24 cellular contexts compared by ENCODE assay signal in genomic region chr15:26024241-26024640, GRCh38.
"Had no signal": no experiment of that assay in that cellular context is flagged by ENCODE, and none has a peak within 500 bp of the region (broad histone marks: within the 10 kb centered on the region; RNA-seq: fewer than 3 reads in every experiment).

No MANE protein-coding gene starts in this region.

- ATAC-seq: effector memory CD8-positive, alpha-beta T cell; esophagus mucosa; foreskin keratinocyte; gastroesophageal sphincter; heart left ventricle; left colon; left lung; left ventricle myocardium superior; lower lobe of right lung had no signal

- H3K4me2 ChIP-seq: hepatocyte had no signal

- H3K4me1 ChIP-seq: colonic mucosa, foreskin keratinocyte, heart left ventricle, left lung, lower lobe of right lung had no signal

- H3K36me3 ChIP-seq: colonic mucosa, gastroesophageal sphincter, heart left ventricle, left lung, lower lobe of right lung had no signal

- H3K4me3 Mint-ChIP-seq: dendritic cell treated with granulocyte-macrophage colony-stimulating factor and Interleukin-4, amounts not matched to agents 40 ng/mL and 50 ng/mL, for 4 days; effector memory CD8-positive, alpha-beta T cell; endodermal cell; immature natural killer cell; mesothelial cell of epicardium had no signal

- H3K27me3 ChIP-seq: colonic mucosa, foreskin keratinocyte, gastroesophageal sphincter, hepatocyte, left lung had no signal

- H3K27ac ChIP-seq: colonic mucosa, epithelial cell of prostate, foreskin keratinocyte, gastroesophageal sphincter, heart left ventricle, hepatocyte, left lung, lower lobe of right lung had no signal

- H3K27ac Mint-ChIP-seq: dendritic cell treated with granulocyte-macrophage colony-stimulating factor and Interleukin-4, amounts not matched to agents 40 ng/mL and 50 ng/mL, for 4 days; effector memory CD8-positive, alpha-beta T cell; endodermal cell; immature natural killer cell; mesothelial cell of epicardium had no signal

- H3K9me3 ChIP-seq: colonic mucosa, gastroesophageal sphincter, heart left ventricle, left lung, lower lobe of right lung had no signal

- H3K36me3 Mint-ChIP-seq: immature natural killer cell, mesothelial cell of epicardium had no signal

- H3K27me3 Mint-ChIP-seq: dendritic cell treated with granulocyte-macrophage colony-stimulating factor and Interleukin-4, amounts not matched to agents 40 ng/mL and 50 ng/mL, for 4 days had no signal

- H3K4me3 ChIP-seq: colonic mucosa, gastroesophageal sphincter, heart left ventricle, hepatocyte, left lung, lower lobe of right lung had no signal

- H2AFZ ChIP-seq: hepatocyte had no signal

- H3K9me3 Mint-ChIP-seq: dendritic cell treated with granulocyte-macrophage colony-stimulating factor and Interleukin-4, amounts not matched to agents 40 ng/mL and 50 ng/mL, for 4 days; endodermal cell; immature natural killer cell; mesothelial cell of epicardium had no signal

- DNase-seq: colonic mucosa; cortex of kidney; effector CD8-positive, alpha-beta T cell; effector memory CD8-positive, alpha-beta T cell; endodermal cell; erythroblast; foreskin keratinocyte; heart left ventricle; hypothalamus; immature natural killer cell; islet precursor cell; kidney; kidney glomerular epithelial cell; left colon; left lung; left ventricle myocardium superior; lower lobe of right lung; mesenchymal stem cell had no signal

- H3K4me1 Mint-ChIP-seq: immature natural killer cell had no signal
